Comparison of ENCODE assay signal across 24 cellular contexts in the genomic region with DNA sequence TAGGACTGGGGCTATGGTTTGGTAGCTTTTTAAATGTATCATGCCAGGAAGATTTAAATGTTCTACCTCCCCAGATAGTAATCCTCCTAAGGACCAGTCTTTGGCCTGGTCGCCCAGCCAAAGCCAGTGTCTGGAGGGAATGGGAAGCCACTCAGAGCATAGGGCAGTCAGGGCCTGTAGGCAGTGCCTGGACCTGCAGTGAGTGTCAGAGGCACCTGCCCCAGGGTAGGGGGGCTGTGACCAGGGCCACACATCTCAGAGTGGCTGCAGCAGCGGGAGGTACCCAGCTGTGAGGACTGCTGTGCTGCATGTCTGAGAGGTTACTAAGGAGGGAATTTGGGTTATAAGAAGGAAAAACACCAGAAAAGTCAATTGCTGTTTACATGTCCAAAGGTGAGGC. TPM values are rescaled to one million over a fixed set of nuclear protein-coding genes. Genes with fewer than 3 reads are reported as not detected.
DNase-seq lines count a peak whose midpoint lies in the region; ATAC-seq and TF ChIP-seq lines count a peak whose summit lies in the region.
"Had no signal": no experiment of that assay in that cellular context is flagged by ENCODE, and none has a peak within 500 bp of the region (broad histone marks: within the 10 kb centered on the region; RNA-seq: fewer than 3 reads in every experiment).

No MANE protein-coding gene starts in this region.

- no peaks in the 10 kb centered on the region for H3K9me3 Mint-ChIP-seq in endodermal cell
- H3K9me3 Mint-ChIP-seq: CD4-positive, alpha-beta T cell; H9 had no signal

- no peak overlapping the region for H2AFZ ChIP-seq in neuronal stem cell (ENCODE audit: low read length)

- H3K4me3 ChIP-seq in H7 (ENCODE audit: insufficient read depth, low read depth, low read length): no peak overlapping the region
- no peak overlapping the region for H3K4me3 ChIP-seq in endodermal cell (ENCODE audit: low read length)
- no peak overlapping the region for H3K4me3 ChIP-seq in neuronal stem cell (ENCODE audit: low read length in 2 of 2)
- H3K4me3 ChIP-seq in stomach: no peak overlapping the region
- no peak overlapping the region for H3K4me3 ChIP-seq in MG63
- H3K4me3 ChIP-seq: A549; BLaER1 treated with 17β-estradiol and CSF1 and Interleukin-3, amounts not matched to agents 10 nM and 100 nM; GM12878 had no signal

- H3K4me1 ChIP-seq in endodermal cell (ENCODE audit: control insufficient read depth, insufficient read depth, low read length): no peaks in the 10 kb centered on the region
- H3K4me1 ChIP-seq in neuronal stem cell (ENCODE audit: control insufficient read depth in 2 of 2, insufficient read depth in 1 of 2, low read depth in 1 of 2, low read length in 2 of 2): no peaks in the 10 kb centered on the region
- no peaks in the 10 kb centered on the region for H3K4me1 ChIP-seq in stomach
- H3K4me1 ChIP-seq: A549 had no signal

- peak overlapping the region; percentile 11 for H3K27ac Mint-ChIP-seq in endodermal cell
- H3K27ac Mint-ChIP-seq: CD14-positive monocyte; CD4-positive, alpha-beta T cell had no signal

- peaks cover 2% of the 10 kb centered on the region for H3K27me3 Mint-ChIP-seq in endodermal cell (ENCODE audit: insufficient read depth)
- H3K27me3 Mint-ChIP-seq: CD4-positive, alpha-beta T cell had no signal

- TF ChIP-seq POLR2A in stomach (IDR thresholded peaks at IDR 0.05): no peak

- DNase-seq in H7 (peak; percentile 40), endodermal cell (no peak), neuronal stem cell (ENCODE audit: low spot score) (no peak), stomach (no peak), MG63 (no peak), NCI-H526 (lab: John Stamatoyannopoulos, UW) (no peak), left lobe of liver (ENCODE audit: low spot score) (no peak)
- DNase-seq: 8988T; ACHN; AML-193; BE2C; CD4-positive, alpha-beta T cell; CD8-positive, alpha-beta memory T cell; DMS 273 treated with DMSO at 0.1 percent for 48 hours; DMS79; EL; GDM1; H9 had no signal

- H3K27me3 ChIP-seq in H7 (ENCODE audit: control insufficient read depth, insufficient read depth, low read length) (no peaks in the 10 kb centered on the region), endodermal cell (ENCODE audit: control insufficient read depth, insufficient read depth, low read length, poor library complexity, severe bottlenecking) (no peaks in the 10 kb centered on the region), neuronal stem cell (ENCODE audit: control insufficient read depth in 3 of 3, insufficient read depth in 3 of 3, low read depth in 1 of 3, low read length in 3 of 3) (no peaks in the 10 kb centered on the region), stomach (no peaks in the 10 kb centered on the region), MG63 (no peaks in the 10 kb centered on the region; the same call in 1 of the 2 replicates)
- H3K27me3 ChIP-seq: BE2C; BLaER1 treated with 17β-estradiol and CSF1 and Interleukin-3, amounts not matched to agents 10 nM and 100 nM had no signal

- peak overlapping the region; percentile 61 for H2BK12ac ChIP-seq in neuronal stem cell (ENCODE audit: low read length)

- whole genome bisulfite sequencing in endodermal cell (ENCODE audit: insufficient coverage in 1 of 2, insufficient read length in 1 of 2), 2 experiments: 76% methylated on average over 2 of the region's 2 CpGs; no CpG with 5 or more reads in 1 of the 2 experiments
- WGBS in neuronal stem cell (ENCODE audit: extremely low coverage in 2 of 2, insufficient read length in 2 of 2, insufficient replicate concordance in 1 of 2), 2 donors: no CpG with 5 or more reads among the region's 2 CpGs
- WGBS in stomach, 5 donors: 64 to 95% (median 81%) methylated on average over 2 of the region's 2 CpGs

- no peaks in the 10 kb centered on the region for H3K36me3 ChIP-seq in H7 (replicated peaks; ENCODE audit: control insufficient read depth, insufficient read depth, low read length)
- no peaks in the 10 kb centered on the region for H3K36me3 ChIP-seq in endodermal cell (ENCODE audit: control insufficient read depth, insufficient read depth, low read length)
- H3K36me3 ChIP-seq in neuronal stem cell (replicated peaks in 1 of 2; ENCODE audit: control insufficient read depth in 2 of 2, insufficient read depth in 2 of 2, low read length in 2 of 2): no peaks in the 10 kb centered on the region
- H3K36me3 ChIP-seq in stomach: no peaks in the 10 kb centered on the region
- H3K36me3 ChIP-seq in MG63: no peaks in the 10 kb centered on the region
- H3K36me3 ChIP-seq: BLaER1 treated with 17β-estradiol and CSF1 and Interleukin-3, amounts not matched to agents 10 nM and 100 nM had no signal

- no peak for TF ChIP-seq EP300 in stomach (IDR thresholded peaks at IDR 0.05)

- no peak overlapping the region for H2BK5ac ChIP-seq in neuronal stem cell (ENCODE audit: low read length)

- no peak overlapping the region for H4K91ac ChIP-seq in neuronal stem cell (ENCODE audit: low read depth, low read length, poor library complexity)

- no peaks in the 10 kb centered on the region for H3K79me1 ChIP-seq in neuronal stem cell (ENCODE audit: low read depth, low read length)

- H3K27ac ChIP-seq in endodermal cell (ENCODE audit: low read depth, low read length) (no peak overlapping the region), neuronal stem cell (replicated peaks; ENCODE audit: low read length) (no peak overlapping the region), stomach (no peak overlapping the region)
- H3K27ac ChIP-seq: A549 had no signal

- H3K9me3 ChIP-seq in endodermal cell (ENCODE audit: control insufficient read depth, low read length) (no peaks in the 10 kb centered on the region), neuronal stem cell (replicated peaks in 1 of 2; ENCODE audit: control insufficient read depth in 2 of 2, insufficient read depth in 1 of 2, low read depth in 1 of 2, low read length in 2 of 2) (no peaks in the 10 kb centered on the region), stomach (no peaks in the 10 kb centered on the region), MG63 (no peaks in the 10 kb centered on the region)
- H3K9me3 ChIP-seq: A549; BE2C; BLaER1 treated with 17β-estradiol and CSF1 and Interleukin-3, amounts not matched to agents 10 nM and 100 nM had no signal

- H3K4me2 ChIP-seq in neuronal stem cell (ENCODE audit: insufficient read depth, low read length, poor library complexity, severe bottlenecking): no peak overlapping the region
- H3K4me2 ChIP-seq: A549; BLaER1 treated with 17β-estradiol and CSF1 and Interleukin-3, amounts not matched to agents 10 nM and 100 nM had no signal

- H3K4ac ChIP-seq in neuronal stem cell (ENCODE audit: low read length): no peak overlapping the region

- H2BK120ac ChIP-seq in neuronal stem cell (ENCODE audit: low read depth, low read length): no peak overlapping the region

- no peak overlapping the region for H3K23ac ChIP-seq in neuronal stem cell (ENCODE audit: low read depth, low read length, poor library complexity)

- no peak overlapping the region for H3K18ac ChIP-seq in neuronal stem cell (ENCODE audit: low read length)

- no peaks in the 10 kb centered on the region for H3K36me3 Mint-ChIP-seq in endodermal cell (ENCODE audit: low read depth)
- H3K36me3 Mint-ChIP-seq: CD14-positive monocyte; CD8-positive, alpha-beta memory T cell had no signal

- peak overlapping the region; percentile 25 for H4K8ac ChIP-seq in neuronal stem cell (ENCODE audit: low read depth, low read length)

- no peak overlapping the region for H3K14ac ChIP-seq in neuronal stem cell (ENCODE audit: low read length)

- no peak overlapping the region for H3K9ac ChIP-seq in endodermal cell (ENCODE audit: extremely low read depth, low read length, poor library complexity, severe bottlenecking)
- H3K9ac ChIP-seq in neuronal stem cell (ENCODE audit: low read depth, low read length, poor library complexity): no peak overlapping the region
- H3K9ac ChIP-seq: BLaER1 treated with 17β-estradiol and CSF1 and Interleukin-3, amounts not matched to agents 10 nM and 100 nM had no signal

- no peak overlapping the region for H3K4me3 Mint-ChIP-seq in endodermal cell
- H3K4me3 Mint-ChIP-seq: CD14-positive monocyte; CD4-positive, alpha-beta T cell; CD8-positive, alpha-beta memory T cell; H9 had no signal

- H2AK5ac ChIP-seq in neuronal stem cell (ENCODE audit: low read depth, low read length): no peak overlapping the region

- H3K4me1 Mint-ChIP-seq in endodermal cell: no peaks in the 10 kb centered on the region
- H3K4me1 Mint-ChIP-seq: CD14-positive monocyte; CD8-positive, alpha-beta memory T cell had no signal

- H2BK15ac ChIP-seq in neuronal stem cell (ENCODE audit: low read length): no peak overlapping the region

- no peak for TF ChIP-seq CTCF in endodermal cell (conservative IDR thresholded peaks at IDR 0.05)
- TF ChIP-seq CTCF in stomach (IDR thresholded peaks at IDR 0.05): no peak

- intact Hi-C loops in stomach (cut with DNase I; ENCODE audit: low total_unique reads): no loop called here

- ATAC-seq in left lobe of liver: no peak
- ATAC-seq: A549, GM12878, HCT116 had no signal

RNA-seq across cellular contexts. Expression of a gene that starts 57.7 kb away (rescaled TPM):
- total RNA-seq in H7 (2014; rRNA removed; shearing (Covaris generic)): 0.18 TPM in 1 of 2 replicates, not detected in the other
- total RNA-seq in endodermal cell (not detected), stomach (1 to 10 TPM in 1 of 5 donors, under 1 TPM in 1, not detected in 3; 0.29 to 3.3 TPM), left lobe of liver (1.5 TPM)
- polyA plus RNA-seq in endodermal cell (2013, experiment 1 of 2): 4.6 TPM
- 6.5 TPM for polyA plus RNA-seq in endodermal cell (2013, experiment 2 of 2)
- 0.11 TPM for polyA plus RNA-seq in neuronal stem cell (2013, experiment 1 of 2)
- polyA plus RNA-seq in neuronal stem cell (2013, experiment 2 of 2): 0.03 TPM
- under 1 TPM in 1 of 3 donors, not detected in 2; 0.61 TPM for polyA plus RNA-seq in stomach
- not detected in 2 replicates for total RNA-seq in MG63 (2014; rRNA removed; shearing (Covaris generic); ENCODE audit: low replicate concordance)
- total RNA-seq: CD8-positive, alpha-beta memory T cell; GM12878; H1; H9 had no signal
- polyA plus RNA-seq: A549; CD14-positive monocyte; CD8-positive, alpha-beta memory T cell; GM12878 had no signal
